23 cellular contexts compared by ENCODE assay signal in the genomic region with DNA sequence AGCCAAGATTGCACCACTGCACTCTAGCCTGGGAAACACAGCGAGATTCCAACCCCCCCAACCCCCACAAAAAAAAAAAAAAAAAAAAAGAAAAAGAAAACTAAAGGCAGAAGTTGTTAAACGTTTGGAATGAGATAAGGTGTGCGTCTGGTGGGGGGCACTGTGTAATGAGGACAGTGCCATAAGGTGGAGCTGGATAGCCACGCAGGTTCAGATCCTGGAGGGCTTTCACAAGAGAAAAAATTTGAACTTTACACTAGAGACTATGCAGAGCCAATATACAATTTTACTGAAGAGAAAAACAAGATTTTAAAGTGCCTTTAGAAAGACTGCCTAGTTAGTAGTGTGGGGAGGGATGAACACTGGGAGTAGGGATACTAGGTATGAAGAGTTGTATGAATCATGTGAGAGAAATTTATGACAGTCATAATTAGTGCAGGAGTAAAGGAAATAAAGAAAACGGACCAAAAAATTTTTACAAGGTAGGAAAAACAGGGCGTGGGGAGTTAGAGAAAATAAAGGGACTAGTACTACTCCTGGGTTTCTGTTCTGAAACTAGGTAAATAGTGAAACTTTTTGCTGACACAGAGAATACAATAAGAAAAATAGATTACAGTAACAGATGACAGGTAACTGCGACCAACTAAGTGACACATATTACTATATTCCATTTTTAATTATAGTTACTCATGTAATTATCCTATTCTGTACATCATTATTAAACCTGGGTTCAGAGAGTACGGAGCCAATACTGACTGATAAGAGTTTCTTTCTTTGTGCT.
DNase-seq lines count a peak whose midpoint lies in the region; ATAC-seq, FAIRE-seq and TF ChIP-seq lines count a peak whose summit lies in the region.
"Had no signal": no experiment of that assay in that cellular context is flagged by ENCODE, and none has a peak within 500 bp of the region (broad histone marks: within the 10 kb centered on the region; RNA-seq: fewer than 3 reads in every experiment).

No MANE protein-coding gene starts in this region.

- H2AK5ac ChIP-seq in mesenchymal stem cell (ENCODE audit: low read length, severe bottlenecking), result no peak overlapping the region

- no peak for TF ChIP-seq POLR2A in K562 (conservative IDR thresholded peaks at IDR 0.05)

- H2AFZ ChIP-seq in K562 (ENCODE audit: low read depth, low read length) (no peak overlapping the region), mesenchymal stem cell (ENCODE audit: low read depth, low read length) (no peak overlapping the region), osteoblast (ENCODE audit: low read length) (no peak overlapping the region)

- no peak overlapping the region for H3K14ac ChIP-seq in mesenchymal stem cell (ENCODE audit: low read length in 2 of 2)

- no peak overlapping the region for H3K18ac ChIP-seq in mesenchymal stem cell (ENCODE audit: low read depth in 1 of 2, low read length in 2 of 2)

- CTCF ChIA-PET in K562 (lab: Yijun Ruan, JAX; ENCODE audit: low intra/inter-chr PET ratio), result no interaction called here

- ATAC-seq in K562 (peak; percentile 63; the same call in 2 of the 3 replicates), HG02798 (IDR thresholded peaks at IDR 0.05; ENCODE audit: poor library complexity, unreplicated experiment) (no peak)
- ATAC-seq: GM12878 had no signal

- H3K27ac ChIP-seq in K562 (ENCODE audit: extremely low read depth, low read depth, low read length) (no peak overlapping the region), mesenchymal stem cell (ENCODE audit: low read length, poor library complexity, severe bottlenecking) (no peak overlapping the region), osteoblast (ENCODE audit: low read depth, low read length) (no peak overlapping the region)
- H3K27ac ChIP-seq: colonic mucosa, SK-N-MC had no signal

- TF ChIP-seq EP300 in K562 (IDR thresholded peaks at IDR 0.05; ENCODE audit: low read length), result no peak

- TF ChIP-seq CTCF in K562 (IDR thresholded peaks at IDR 0.05 in 2 of 3, conservative IDR thresholded peaks at IDR 0.05 in 1 of 3; ENCODE audit: insufficient read depth in 2 of 3, low read depth in 1 of 3, low read length in 3 of 3) (peak in 2 of 3 experiments; percentile 14 to 21; a peak in 2 of 6 replicates), osteoblast (IDR thresholded peaks at IDR 0.05; ENCODE audit: extremely low read depth, low read depth, low read length) (no peak)

- no peak overlapping the region for H4K91ac ChIP-seq in mesenchymal stem cell (ENCODE audit: low read length)

- POLR2A ChIA-PET in K562 (lab: Yijun Ruan, JAX), result no interaction called here

- intact Hi-C loops in K562 (cut with micrococcal nuclease), result no loop called here

- H3K27me3 ChIP-seq in K562 (ENCODE audit: control insufficient read depth in 2 of 2, insufficient read depth in 2 of 2, low read length in 2 of 2), result no peaks in the 10 kb centered on the region
- H3K27me3 ChIP-seq in mesenchymal stem cell (ENCODE audit: control insufficient read depth in 1 of 2, insufficient read depth in 1 of 2, low read length in 2 of 2), result no peaks in the 10 kb centered on the region
- H3K27me3 ChIP-seq in osteoblast (ENCODE audit: insufficient read depth, low read length), result no peaks in the 10 kb centered on the region
- H3K27me3 ChIP-seq: colonic mucosa, MG63 had no signal

- H2BK120ac ChIP-seq in mesenchymal stem cell (ENCODE audit: low read depth, low read length), result no peak overlapping the region

- BruUV-seq in K562 (replicated peaks; lab: Mats Ljungman, UMichigan), result no TSS peak

- no peak for FAIRE-seq in K562 (lab: Jason Lieb, UNC)
- FAIRE-seq: GM12878 had no signal

- H3K4ac ChIP-seq in mesenchymal stem cell (ENCODE audit: low read depth in 1 of 2, low read length in 2 of 2), result no peak overlapping the region

- peak in 1 of 2 experiments; percentile 22; a peak in 1 of 4 replicates for TF ChIP-seq RAD21 in K562 (CRISPR knock-in tag; conservative IDR thresholded peaks at IDR 0.05 in 1 of 2, IDR thresholded peaks at IDR 0.05 in 1 of 2)

- in situ Hi-C loops in K562 (cut with MboI), result no loop called here

- no peak overlapping the region for H3K4me2 ChIP-seq in K562 (ENCODE audit: insufficient read depth, low read length)
- no peak overlapping the region for H3K4me2 ChIP-seq in mesenchymal stem cell (ENCODE audit: low read length, poor library complexity, severe bottlenecking)
- no peak overlapping the region for H3K4me2 ChIP-seq in osteoblast (ENCODE audit: insufficient read depth, low read length)

- no peak overlapping the region for H2BK5ac ChIP-seq in mesenchymal stem cell (ENCODE audit: low read depth, low read length, poor library complexity, severe bottlenecking)

- H3K9me3 ChIP-seq in K562 (replicated peaks; ENCODE audit: control insufficient read depth, insufficient read depth, low read depth, low read length) (no peaks in the 10 kb centered on the region), mesenchymal stem cell (ENCODE audit: control insufficient read depth, low read length) (no peaks in the 10 kb centered on the region), osteoblast (ENCODE audit: low read depth, low read length) (no peaks in the 10 kb centered on the region)
- H3K9me3 ChIP-seq: colonic mucosa, MG63 had no signal

- 35% methylated on average over 7 of the region's 8 CpGs for WGBS in K562 (ENCODE audit: insufficient coverage, low coverage, missing lambda C conversion rate)
- 86% methylated on average over 4 of the region's 8 CpGs for WGBS in mesenchymal stem cell

- H3K4me1 ChIP-seq in K562 (replicated peaks in 1 of 2; ENCODE audit: control insufficient read depth in 2 of 2, insufficient read depth in 2 of 2, low read length in 2 of 2) (no peaks in the 10 kb centered on the region), mesenchymal stem cell (ENCODE audit: control insufficient read depth, insufficient read depth, low read depth, low read length) (no peaks in the 10 kb centered on the region), osteoblast (ENCODE audit: insufficient read depth, low read length) (peaks cover 13% of the 10 kb centered on the region)
- H3K4me1 ChIP-seq: colonic mucosa had no signal

- H4K20me1 ChIP-seq in K562 (replicated peaks; ENCODE audit: control insufficient read depth, insufficient read depth, low read length) (no peaks in the 10 kb centered on the region), osteoblast (ENCODE audit: insufficient read depth, low read length) (peaks cover 45% of the 10 kb centered on the region)

- H4K8ac ChIP-seq in mesenchymal stem cell (ENCODE audit: low read length), result no peak overlapping the region

- H3K9me1 ChIP-seq in K562 (ENCODE audit: control insufficient read depth, insufficient read depth, low read length), result no peaks in the 10 kb centered on the region

- H2BK12ac ChIP-seq in mesenchymal stem cell (ENCODE audit: low read length in 2 of 2), result no peak overlapping the region

- H3K4me3 ChIP-seq in K562 (no peak overlapping the region), mesenchymal stem cell (ENCODE audit: insufficient read depth in 1 of 2, low read depth in 1 of 2, low read length in 2 of 2) (no peak overlapping the region), osteoblast (ENCODE audit: insufficient read depth, low read length) (no peak overlapping the region)
- H3K4me3 ChIP-seq: colonic mucosa, GM12878, MG63, SK-N-MC had no signal

- H3K79me2 ChIP-seq in K562 (ENCODE audit: control insufficient read depth, insufficient read depth, low read length), result peaks cover 2% of the 10 kb centered on the region; the same call in 1 of the 3 replicates
- peaks cover 82% of the 10 kb centered on the region for H3K79me2 ChIP-seq in osteoblast (ENCODE audit: insufficient read depth, low read length)

- no peak overlapping the region for H2BK15ac ChIP-seq in mesenchymal stem cell (ENCODE audit: low read depth, poor library complexity, severe bottlenecking)

- peaks cover 11% of the 10 kb centered on the region for H3K79me1 ChIP-seq in mesenchymal stem cell (replicated peaks; ENCODE audit: low read length, poor library complexity, severe bottlenecking)

- H3K36me3 ChIP-seq in K562 (ENCODE audit: control insufficient read depth, insufficient read depth, low read length) (no peaks in the 10 kb centered on the region), mesenchymal stem cell (ENCODE audit: control insufficient read depth in 1 of 2, insufficient read depth in 2 of 2, low read depth in 1 of 2, low read length in 2 of 2) (no peaks in the 10 kb centered on the region), osteoblast (ENCODE audit: insufficient read depth, low read length) (no peaks in the 10 kb centered on the region)
- H3K36me3 ChIP-seq: colonic mucosa, MG63 had no signal

- H3K23ac ChIP-seq in mesenchymal stem cell (ENCODE audit: low read length in 2 of 2), result no peak overlapping the region

- DNase-seq in EH (ENCODE audit: low read depth) (peak; percentile 71), HT1080 (ENCODE audit: low read depth) (peak; percentile 7), K562 (ENCODE audit: extremely low read depth in 1 of 4, low spot score in 3 of 4) (no peak), mesenchymal stem cell (no peak), anterior cingulate cortex (lab: John Stamatoyannopoulos, UW) (no peak), osteoblast (ENCODE audit: insufficient read length, low spot score, missing footprints) (no peak), COR-L47 (lab: John Stamatoyannopoulos, UW) (no peak)
- DNase-seq: activated CD4-positive, alpha-beta T cell treated with anti-CD3 and anti-CD28 coated beads for 4 hours; activated T-cell treated with anti-CD3 and anti-CD28 coated beads, Interleukin-2, amount 50 U/mL, for 24 hours; CD4-positive, alpha-beta memory T cell; colonic mucosa; DMS153; glutamatergic neuron; GOT3; kidney glomerular epithelial cell; MG63; NCI-H1436; NCI-H510A; stimulated activated CD4-positive, alpha-beta T cell treated with anti-CD3 and anti-CD28 coated beads, Interleukin-15, amount 100 ng/mL, for 24 hours; T-helper 2 cell had no signal

- H3K9ac ChIP-seq in K562 (ENCODE audit: insufficient read depth in 1 of 2, low read depth in 2 of 2, low read length in 2 of 2), result no peak overlapping the region
- peak overlapping the region; percentile 31 for H3K9ac ChIP-seq in mesenchymal stem cell (ENCODE audit: low read length)

TF ChIP-seq in K562, 482 proteins besides CTCF, POLR2A, EP300 and RAD21 (continues in another document):
- TF ChIP-seq, protein P1, sequence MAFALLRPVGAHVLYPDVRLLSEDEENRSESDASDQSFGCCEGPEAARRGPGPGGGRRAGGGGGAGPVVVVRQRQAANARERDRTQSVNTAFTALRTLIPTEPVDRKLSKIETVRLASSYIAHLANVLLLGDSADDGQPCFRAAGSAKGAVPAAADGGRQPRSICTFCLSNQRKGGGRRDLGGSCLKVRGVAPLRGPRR (CRISPR knock-in tag; IDR thresholded peaks at IDR 0.05), result no peak
- no peak for TF ChIP-seq RBM25 (IDR thresholded peaks at IDR 0.05; ENCODE audit: low read depth, low read length, severe bottlenecking)
- peak; percentile 67 for TF ChIP-seq C11orf30 (IDR thresholded peaks at IDR 0.05; ENCODE audit: low read depth)
- no peak for TF ChIP-seq NR2F6 (CRISPR knock-in tag; IDR thresholded peaks at IDR 0.05)
- TF ChIP-seq MAFG (tag; conservative IDR thresholded peaks at IDR 0.05), result peak; percentile 51; the same call in 1 of the 2 replicates
- TF ChIP-seq ZNF586 (CRISPR knock-in tag; conservative IDR thresholded peaks at IDR 0.05), result no peak
- TF ChIP-seq ZNF507 (tag; conservative IDR thresholded peaks at IDR 0.05), result peak; percentile 50
- TF ChIP-seq TAL1 (IDR thresholded peaks at IDR 0.05), result no peak
- no peak for TF ChIP-seq ARHGAP35 (IDR thresholded peaks at IDR 0.05; ENCODE audit: partially characterized antibody)
- no peak for TF ChIP-seq ZNF282 (CRISPR knock-in tag; IDR thresholded peaks at IDR 0.05)

Comparison
In these comparisons a context has a peak if more than half of its experiments do, and no peak if none do; other contexts are left out.
1. DNase-seq: peak in EH (single experiment) and HT1080 (single experiment); none in K562 (0 of 4), mesenchymal stem cell (single experiment), anterior cingulate cortex (0 of 58), osteoblast (single experiment) and COR-L47 (single experiment).